Comparison of ENCODE assay signal across 12 cellular contexts in the genomic region with DNA sequence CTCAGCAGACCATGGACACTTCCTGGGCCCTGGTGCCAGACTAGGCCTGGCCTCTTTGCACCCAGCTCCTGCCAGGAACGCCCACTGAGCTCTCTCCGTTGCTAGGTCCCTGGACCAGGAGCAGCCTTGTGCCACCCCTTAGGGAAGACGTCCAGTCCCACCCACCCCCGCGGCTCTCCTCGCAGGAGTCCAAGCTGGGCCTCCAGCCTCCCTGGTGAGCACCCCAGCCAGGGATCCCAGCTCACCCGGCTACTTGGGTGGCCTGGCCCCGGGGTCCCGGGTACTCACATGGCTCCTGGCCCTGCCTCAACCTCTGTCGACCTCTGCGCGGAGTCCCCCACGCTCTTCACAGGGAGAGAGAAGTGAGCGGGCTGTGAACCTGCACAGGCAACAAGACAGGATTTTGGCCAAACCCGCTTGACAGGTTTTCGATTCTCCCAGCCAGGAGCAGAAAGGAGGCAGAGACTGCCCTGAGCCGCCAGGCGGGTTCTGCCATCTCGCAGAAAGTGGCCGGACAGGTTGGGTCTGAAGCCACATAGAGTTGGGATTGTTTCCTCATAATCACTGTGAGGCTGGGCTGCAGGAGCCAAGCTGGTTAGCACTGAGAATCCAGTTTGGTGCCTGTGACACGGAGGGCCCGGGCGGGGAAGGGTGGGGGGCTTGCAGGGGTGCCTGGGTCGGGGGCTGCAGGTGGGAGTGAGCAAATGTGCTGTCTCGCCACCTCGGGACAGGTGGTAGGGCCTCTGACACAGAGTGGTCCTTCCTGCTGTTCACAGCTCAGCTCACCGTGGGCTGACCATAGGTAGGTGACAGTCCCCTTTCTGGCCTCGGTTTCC. TPM values are rescaled to one million over a fixed set of nuclear protein-coding genes. Genes with fewer than 3 reads are reported as not detected.
DNase-seq lines count a peak whose midpoint lies in the region; ATAC-seq and TF ChIP-seq lines count a peak whose summit lies in the region.
"Had no signal": no experiment of that assay in that cellular context is flagged by ENCODE, and none has a peak within 500 bp of the region (broad histone marks: within the 10 kb centered on the region; RNA-seq: fewer than 3 reads in every experiment).

A gene with protein sequence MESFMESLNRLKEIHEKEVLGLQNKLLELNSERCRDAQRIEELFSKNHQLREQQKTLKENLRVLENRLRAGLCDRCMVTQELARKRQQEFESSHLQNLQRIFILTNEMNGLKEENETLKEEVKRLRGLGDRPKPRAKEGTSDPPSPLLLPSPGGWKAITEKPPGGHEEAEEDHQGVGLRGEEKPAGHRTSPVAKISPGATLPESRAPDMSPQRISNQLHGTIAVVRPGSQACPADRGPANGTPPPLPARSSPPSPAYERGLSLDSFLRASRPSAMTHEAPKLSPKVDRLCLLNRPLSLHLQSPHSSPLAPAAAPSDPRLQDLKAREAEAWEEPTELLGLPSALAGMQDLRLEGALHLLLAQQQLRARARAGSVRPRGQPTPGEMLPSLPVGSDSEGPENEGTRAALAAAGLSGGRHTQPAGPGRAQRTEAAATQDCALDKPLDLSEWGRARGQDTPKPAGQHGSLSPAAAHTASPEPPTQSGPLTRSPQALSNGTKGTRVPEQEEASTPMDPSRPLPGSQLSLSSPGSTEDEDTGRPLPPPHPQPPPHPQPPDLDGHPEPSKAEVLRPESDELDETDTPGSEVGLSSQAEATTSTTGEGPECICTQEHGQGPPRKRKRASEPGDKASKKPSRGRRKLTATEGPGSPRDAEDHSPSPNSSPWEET (minus strand): TSS at position 368 of the 836 bp plus-strand sequence. CDS start 7,892 bp downstream, outside the sequence.

- WGBS in thyroid gland, 2 donors, result 33 to 35% methylated on average over 17 to 24 of the region's 28 CpGs

- TF ChIP-seq CTCF in RWPE1 (conservative IDR thresholded peaks at IDR 0.05; ENCODE audit: low read depth) (no peak), thyroid gland (IDR thresholded peaks at IDR 0.05) (peak in 4 of 6 experiments; percentile 34 to 50 (median 44)), HFFc6 (IDR thresholded peaks at IDR 0.05) (no peak)

- ATAC-seq in GM21367 (IDR thresholded peaks at IDR 0.05; ENCODE audit: unreplicated experiment), result no peak

- H3K4me3 ChIP-seq in thyroid gland (replicated peaks in 1 of 3), result no peak within 1 kb of the TSS
- H3K4me3 ChIP-seq: spleen had no signal

- no peaks in the 10 kb centered on the region for H3K36me3 ChIP-seq in thyroid gland
- H3K36me3 ChIP-seq: spleen had no signal

- H3K9me3 ChIP-seq in thyroid gland, result no peaks in the 10 kb centered on the region
- H3K9me3 ChIP-seq: spleen had no signal

- no peak within 1 kb of the TSS for H3K27ac Mint-ChIP-seq in activated CD4-positive, alpha-beta memory T cell treated with anti-CD3 and anti-CD28 coated beads, Interleukin-2, amount 10 ng/mL, durations not matched to agents 7 days and 5 days
- no peak within 1 kb of the TSS for H3K27ac Mint-ChIP-seq in HFFc6

- H3K27me3 Mint-ChIP-seq in activated CD4-positive, alpha-beta memory T cell treated with anti-CD3 and anti-CD28 coated beads, Interleukin-2, amount 10 ng/mL, durations not matched to agents 7 days and 5 days, result no peaks in the 10 kb centered on the region
- H3K27me3 Mint-ChIP-seq in HFFc6 (ENCODE audit: insufficient read depth), result peaks cover 35% of the 10 kb centered on the region

- CTCF ChIA-PET in RWPE1 (lab: Yijun Ruan, JAX), result interaction anchor here (0.5 to 3.9 kb wide), 15 partner anchors 13 to 365 kb away, joined by 3 to 16 read pairs (median 3); no protein-coding TSS in a partner anchor
- CTCF ChIA-PET in activated CD4-positive, alpha-beta memory T cell treated with anti-CD3 and anti-CD28 coated beads, Interleukin-2, amount 10 ng/mL, durations not matched to agents 7 days and 5 days (lab: Charles Lee), result no interaction called here

- TF ChIP-seq POLR2A in thyroid gland (IDR thresholded peaks at IDR 0.05), result no peak

- H3K4me3 Mint-ChIP-seq in activated CD4-positive, alpha-beta memory T cell treated with anti-CD3 and anti-CD28 coated beads, Interleukin-2, amount 10 ng/mL, durations not matched to agents 7 days and 5 days, result no peak within 1 kb of the TSS
- H3K4me3 Mint-ChIP-seq in HFFc6, result no peak within 1 kb of the TSS

- POLR2A ChIA-PET in RWPE1 (lab: Yijun Ruan, JAX; ENCODE audit: low non-redundant PET), result interaction anchor here (0.6 to 0.7 kb wide), 2 partner anchors 17 to 240 kb away, joined by 3 to 4 read pairs; no protein-coding TSS in a partner anchor
- POLR2A ChIA-PET in activated CD4-positive, alpha-beta memory T cell treated with anti-CD3 and anti-CD28 coated beads, Interleukin-2, amount 10 ng/mL, durations not matched to agents 7 days and 5 days (lab: Charles Lee), result no interaction called here

- H3K27me3 ChIP-seq in thyroid gland, result no peaks in the 10 kb centered on the region

- H3K4me1 Mint-ChIP-seq in activated CD4-positive, alpha-beta memory T cell treated with anti-CD3 and anti-CD28 coated beads, Interleukin-2, amount 10 ng/mL, durations not matched to agents 7 days and 5 days, result no peaks in the 10 kb centered on the region
- no peaks in the 10 kb centered on the region for H3K4me1 Mint-ChIP-seq in HFFc6 (ENCODE audit: low read depth)

- H3K9me3 Mint-ChIP-seq in activated CD4-positive, alpha-beta memory T cell treated with anti-CD3 and anti-CD28 coated beads, Interleukin-2, amount 10 ng/mL, durations not matched to agents 7 days and 5 days, result no peaks in the 10 kb centered on the region
- no peaks in the 10 kb centered on the region for H3K9me3 Mint-ChIP-seq in HFFc6

- intact Hi-C loops in thyroid gland (cut with DNase I), result no loop called here

- DNase-seq in LoVo (ENCODE audit: low spot score), result peak; percentile 86
- peak; percentile 93 for DNase-seq in RWPE1 (ENCODE audit: low spot score)
- DNase-seq in kidney tubule cell (ENCODE audit: low spot score), result peak; percentile 66
- peak; percentile 97 to 98 for DNase-seq in thyroid gland
- no peak for DNase-seq in activated CD4-positive, alpha-beta memory T cell treated with anti-CD3 and anti-CD28 coated beads, Interleukin-2, amount 10 ng/mL, durations not matched to agents 7 days and 5 days
- DNase-seq in HFFc6, result no peak
- no peak for DNase-seq in amniotic stem cell (lab: John Stamatoyannopoulos, UW)
- DNase-seq: activated gamma-delta T cell treated with Interleukin-2 at 50 U/mL for 16 hours, cerebellar nuclear complex, spleen had no signal

- H3K36me3 Mint-ChIP-seq in activated CD4-positive, alpha-beta memory T cell treated with anti-CD3 and anti-CD28 coated beads, Interleukin-2, amount 10 ng/mL, durations not matched to agents 7 days and 5 days (ENCODE audit: low read depth), result no peaks in the 10 kb centered on the region
- no peaks in the 10 kb centered on the region for H3K36me3 Mint-ChIP-seq in HFFc6 (ENCODE audit: low read depth)

- peaks cover 39 to 51% of the 10 kb centered on the region in 2 donors for H3K4me1 ChIP-seq in thyroid gland
- H3K4me1 ChIP-seq: spleen had no signal

- H3K27ac ChIP-seq in RWPE1 (no peak within 1 kb of the TSS), thyroid gland (peak within 1 kb of the TSS; percentile 73 to 87 (median 81))
- H3K27ac ChIP-seq: spleen had no signal

RNA-seq across cellular contexts. Expression of the gene that starts here (rescaled TPM):
- total RNA-seq in thyroid gland, result 1 to 10 TPM; 1.1 to 6.0 (median 4.6) TPM
- total RNA-seq in activated CD4-positive, alpha-beta memory T cell treated with anti-CD3 and anti-CD28 coated beads, Interleukin-2, amount 10 ng/mL, durations not matched to agents 7 days and 5 days, result not detected
- not detected for total RNA-seq in HFFc6 (2021; fragmentation: NEBNext Ultra II Directional; extraction: Animal tissue kit (Norgen Biotek cat#: 25700))
- total RNA-seq: mononuclear cell, spleen had no signal

Comparison
In these comparisons a context has a peak if more than half of its experiments do, and no peak if none do; other contexts are left out.
1. DNase-seq: peak in LoVo (single experiment), RWPE1 (single experiment), kidney tubule cell (single experiment) and thyroid gland (2 of 2); none in activated CD4-positive, alpha-beta memory T cell treated with anti-CD3 and anti-CD28 coated beads, Interleukin-2, amount 10 ng/mL, durations not matched to agents 7 days and 5 days (single experiment), HFFc6 (single experiment) and amniotic stem cell (single experiment).
2. CTCF ChIP-seq: peak in thyroid gland (4 of 6); none in RWPE1 (single experiment) and HFFc6 (single experiment).